In genomic region chr1:7953850-7954609, GRCh38 we compare ENCODE assay signal across 8 cellular contexts. TPM values are rescaled to one million over a fixed set of nuclear protein-coding genes. Genes with fewer than 3 reads are reported as not detected.
A peak's percentile ranks its signal among the peaks of the same experiment; 100 is the strongest.
DNase-seq lines count a peak whose midpoint lies in the region; ATAC-seq and TF ChIP-seq lines count a peak whose summit lies in the region.

No MANE protein-coding gene starts in this region.

- no CpG with 5 or more reads among the region's 65 CpGs for WGBS in neuronal stem cell (ENCODE audit: extremely low coverage in 2 of 2, insufficient read length in 2 of 2, insufficient replicate concordance in 1 of 2), 2 donors

- ATAC-seq in GM19468 (IDR thresholded peaks at IDR 0.05; ENCODE audit: extremely low read depth, unreplicated experiment) (peak; percentile 73), Panc1 (peak; percentile 99)

- no peaks in the 10 kb centered on the region for H3K9me3 ChIP-seq in Panc1 (ENCODE audit: control insufficient read depth, insufficient read depth, low read depth, low read length)
- no peaks in the 10 kb centered on the region for H3K9me3 ChIP-seq in neuronal stem cell (replicated peaks in 1 of 2; ENCODE audit: control insufficient read depth in 2 of 2, insufficient read depth in 1 of 2, low read depth in 1 of 2, low read length in 2 of 2)

- H3K4me3 ChIP-seq in Panc1 (ENCODE audit: low read depth in 2 of 2, low read length in 2 of 2) (peak overlapping the region; percentile 67 to 82), fibroblast of mammary gland (ENCODE audit: control insufficient read depth, low read depth, low read length) (peak overlapping the region; percentile 69), neuronal stem cell (ENCODE audit: low read length in 2 of 2) (peak overlapping the region in 1 of 2 donors; percentile 70)

- H3K4ac ChIP-seq in neuronal stem cell (ENCODE audit: low read length): no peak overlapping the region

- H3K18ac ChIP-seq in neuronal stem cell (ENCODE audit: low read length): no peak overlapping the region

- peak overlapping the region; percentile 26 for H2BK15ac ChIP-seq in neuronal stem cell (ENCODE audit: low read length)

- H2BK5ac ChIP-seq in neuronal stem cell (ENCODE audit: low read length): no peak overlapping the region

- H3K27me3 ChIP-seq in Panc1 (ENCODE audit: control insufficient read depth, insufficient read depth, low read length) (no peaks in the 10 kb centered on the region), neuronal stem cell (ENCODE audit: control insufficient read depth in 3 of 3, insufficient read depth in 3 of 3, low read depth in 1 of 3, low read length in 3 of 3) (peaks cover 0 to 3% (median 0%) of the 10 kb centered on the region in 3 experiments)

- no peak overlapping the region for H2BK120ac ChIP-seq in neuronal stem cell (ENCODE audit: low read depth, low read length)

- H3K27ac ChIP-seq in Panc1 (ENCODE audit: low read length): peak overlapping the region; percentile 96
- no peak overlapping the region for H3K27ac ChIP-seq in neuronal stem cell (replicated peaks; ENCODE audit: low read length)
- peak overlapping the region; percentile 92 for H3K27ac ChIP-seq in substantia nigra (ENCODE audit: low read depth, low read length, poor library complexity, severe bottlenecking)

- no peak overlapping the region for H4K91ac ChIP-seq in neuronal stem cell (ENCODE audit: low read depth, low read length, poor library complexity)

- H2AK5ac ChIP-seq in neuronal stem cell (ENCODE audit: low read depth, low read length): peak overlapping the region; percentile 37

- H3K14ac ChIP-seq in neuronal stem cell (ENCODE audit: low read length): peak overlapping the region; percentile 56

- H4K8ac ChIP-seq in neuronal stem cell (ENCODE audit: low read depth, low read length): no peak overlapping the region

- H3K23ac ChIP-seq in neuronal stem cell (ENCODE audit: low read depth, low read length, poor library complexity): peak overlapping the region; percentile 91

- no peaks in the 10 kb centered on the region for H3K79me1 ChIP-seq in neuronal stem cell (ENCODE audit: low read depth, low read length)

- intact Hi-C loops in Panc1 (cut with micrococcal nuclease; ENCODE audit: unreplicated experiment): no loop called here

- in situ Hi-C loops in Panc1 (cut with HindIII; ENCODE audit: low pct_unique_long_range_greater_than_20kb, low sequenced_read_pairs): no loop called here

- no TSS peak for BruUV-seq in Panc1 (replicated peaks; lab: Mats Ljungman, UMichigan)

- peak overlapping the region; percentile 18 for H3K4me2 ChIP-seq in neuronal stem cell (ENCODE audit: insufficient read depth, low read length, poor library complexity, severe bottlenecking)

- peak; percentile 48 for DNase-seq in COLO829 (ENCODE audit: low spot score)
- peak; percentile 84 for DNase-seq in HT1080 (ENCODE audit: low read depth)
- peak; percentile 89 for DNase-seq in Panc1 (ENCODE audit: low read depth, low spot score)
- peak; percentile 49 to 70 for DNase-seq in activated T-helper 1 cell treated with anti-CD3 and anti-CD28 coated beads, Interleukin-2, amount 50 U/mL, for 16 hours (ENCODE audit: low read depth in 1 of 2, low spot score in 1 of 2)
- DNase-seq in fibroblast of mammary gland (ENCODE audit: low read depth): peak; percentile 78
- DNase-seq in neuronal stem cell (ENCODE audit: low spot score): peak; percentile 20
- peak; percentile 75 to 99 (median 96) for DNase-seq in substantia nigra (lab: John Stamatoyannopoulos, UW)

- peak overlapping the region; percentile 70 for H3K9ac ChIP-seq in neuronal stem cell (ENCODE audit: low read depth, low read length, poor library complexity)

- TF ChIP-seq CTCF in Panc1 (IDR thresholded peaks at IDR 0.05) (no peak), fibroblast of mammary gland (conservative IDR thresholded peaks at IDR 0.05; ENCODE audit: control insufficient read depth, insufficient read depth, low read depth, low read length) (no peak)

- H3K36me3 ChIP-seq in Panc1 (ENCODE audit: control insufficient read depth, insufficient read depth, low read length): no peaks in the 10 kb centered on the region
- H3K36me3 ChIP-seq in neuronal stem cell (replicated peaks in 1 of 2; ENCODE audit: control insufficient read depth in 2 of 2, insufficient read depth in 2 of 2, low read length in 2 of 2): no peaks in the 10 kb centered on the region

- POLR2A ChIA-PET in Panc1 (lab: Charles Lee): no interaction called here

- no peak overlapping the region for H2AFZ ChIP-seq in neuronal stem cell (ENCODE audit: low read length)

- CTCF ChIA-PET in Panc1 (lab: Charles Lee): no interaction called here

- H3K4me1 ChIP-seq in Panc1 (ENCODE audit: control insufficient read depth, insufficient read depth, low read length) (0 out of 2 replicates have a peak, but pooled peaks cover 5% of the 10 kb centered on the region), neuronal stem cell (ENCODE audit: control insufficient read depth in 2 of 2, insufficient read depth in 1 of 2, low read depth in 1 of 2, low read length in 2 of 2) (no peaks in the 10 kb centered on the region)

- H2BK12ac ChIP-seq in neuronal stem cell (ENCODE audit: low read length): no peak overlapping the region

RNA-seq across cellular contexts. Expression of gene PARK7, which starts 7.5 kb away (rescaled TPM):
- total RNA-seq in HT1080 (2014; rRNA removed; shearing (Covaris generic)): 274 and 280 TPM in 2 replicates
- 334 and 398 TPM in 2 replicates for polyA plus RNA-seq in HT1080 (2015; cell fraction: cytosol; rRNA removed)
- 130 and 150 TPM in 2 replicates for polyA plus RNA-seq in HT1080 (2015; cell fraction: nucleus; rRNA removed)
- 448 TPM for total RNA-seq in Panc1 (2021; ENCODE audit: unreplicated experiment)
- 436 TPM for polyA plus RNA-seq in Panc1 (2012; ENCODE audit: insufficient read length)
- polyA plus RNA-seq in neuronal stem cell (2013, experiment 1 of 2): 220 TPM
- polyA plus RNA-seq in neuronal stem cell (2013, experiment 2 of 2): 221 TPM

RNA-seq across cellular contexts. Expression of gene TNFRSF9, which starts 13.4 kb away (rescaled TPM):
- total RNA-seq in HT1080 (2014; rRNA removed; shearing (Covaris generic)): 1.3 and 2.8 TPM in 2 replicates
- polyA plus RNA-seq in HT1080 (2015; cell fraction: cytosol; rRNA removed): 0.56 and 0.60 TPM in 2 replicates
- polyA plus RNA-seq in HT1080 (2015; cell fraction: nucleus; rRNA removed): 1.3 and 2.3 TPM in 2 replicates
- total RNA-seq in Panc1 (2021; ENCODE audit: unreplicated experiment): 0.23 TPM
- polyA plus RNA-seq in Panc1 (2012; ENCODE audit: insufficient read length): 0.35 TPM
- polyA plus RNA-seq in neuronal stem cell (2013, experiment 1 of 2): under 0.01 TPM
- not detected for polyA plus RNA-seq in neuronal stem cell (2013, experiment 2 of 2)

Comparison
In these comparisons a context has a peak if more than half of its experiments do, and no peak if none do; other contexts are left out.
1. DNase-seq: peak in every context shown above with its lines; median percentile 96 in substantia nigra; 89 in Panc1; 84 in HT1080; 78 in fibroblast of mammary gland; 60 in activated T-helper 1 cell treated with anti-CD3 and anti-CD28 coated beads, Interleukin-2, amount 50 U/mL, for 16 hours; 48 in COLO829; 20 in neuronal stem cell.